1 cellular context compared by ENCODE assay signal in the genomic region with DNA sequence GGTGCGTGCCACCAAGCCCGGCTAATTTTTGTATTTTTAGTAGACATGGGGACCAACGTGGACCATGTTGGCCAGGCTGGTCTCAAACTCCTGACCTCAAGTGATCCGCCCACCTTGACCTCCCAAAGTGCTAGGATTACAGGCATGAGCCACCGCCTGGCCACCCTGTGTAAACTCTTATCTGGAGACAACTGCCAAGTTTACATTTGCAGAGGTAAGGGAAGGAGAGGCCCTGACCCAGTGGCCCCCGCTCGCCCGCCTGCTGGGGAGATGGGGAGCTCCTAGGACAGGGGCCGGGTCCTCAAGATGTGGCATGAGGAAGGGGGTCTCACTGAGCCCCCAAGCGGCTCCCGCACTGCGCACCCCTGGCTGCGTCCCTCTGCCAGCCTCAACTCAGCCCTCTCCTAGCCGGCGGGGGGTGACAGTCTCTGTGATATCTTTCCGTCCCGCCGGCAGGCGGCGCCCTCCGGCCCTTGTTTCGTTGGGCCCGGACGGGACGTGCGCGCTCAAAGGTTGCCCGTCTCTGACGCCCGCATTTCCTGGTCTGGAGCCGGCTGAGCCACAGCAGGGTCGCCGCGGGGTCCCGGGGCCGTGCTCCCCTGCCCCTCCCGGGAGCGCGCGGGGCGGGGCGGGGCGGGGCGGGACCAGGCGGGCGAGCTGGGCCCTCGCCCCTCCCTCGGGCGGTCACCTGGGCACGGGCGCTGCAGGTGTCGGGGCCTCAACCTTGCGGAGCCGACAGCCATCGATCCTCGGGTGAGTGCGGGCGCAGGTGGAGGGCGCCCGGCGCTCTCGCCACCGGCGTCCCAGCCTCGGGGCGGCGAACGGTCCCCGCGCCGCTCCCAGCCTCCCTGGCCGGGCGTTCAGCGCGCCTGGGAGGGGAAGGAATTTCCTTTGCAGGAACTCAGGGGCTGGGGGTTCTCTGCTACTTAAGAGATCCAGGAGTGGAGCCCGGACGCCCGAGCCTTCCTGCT.
TF ChIP-seq lines count a peak whose summit lies in the region.

A gene with protein sequence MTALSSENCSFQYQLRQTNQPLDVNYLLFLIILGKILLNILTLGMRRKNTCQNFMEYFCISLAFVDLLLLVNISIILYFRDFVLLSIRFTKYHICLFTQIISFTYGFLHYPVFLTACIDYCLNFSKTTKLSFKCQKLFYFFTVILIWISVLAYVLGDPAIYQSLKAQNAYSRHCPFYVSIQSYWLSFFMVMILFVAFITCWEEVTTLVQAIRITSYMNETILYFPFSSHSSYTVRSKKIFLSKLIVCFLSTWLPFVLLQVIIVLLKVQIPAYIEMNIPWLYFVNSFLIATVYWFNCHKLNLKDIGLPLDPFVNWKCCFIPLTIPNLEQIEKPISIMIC (plus strand): TSS at position 533 of the 971 bp plus-strand sequence. CDS start 45,978 bp downstream, outside the sequence.

TF ChIP-seq in HCT116, 20 proteins besides CTCF, POLR2A, EP300 and RAD21 (continued from another document):
- TF ChIP-seq, protein P1, sequence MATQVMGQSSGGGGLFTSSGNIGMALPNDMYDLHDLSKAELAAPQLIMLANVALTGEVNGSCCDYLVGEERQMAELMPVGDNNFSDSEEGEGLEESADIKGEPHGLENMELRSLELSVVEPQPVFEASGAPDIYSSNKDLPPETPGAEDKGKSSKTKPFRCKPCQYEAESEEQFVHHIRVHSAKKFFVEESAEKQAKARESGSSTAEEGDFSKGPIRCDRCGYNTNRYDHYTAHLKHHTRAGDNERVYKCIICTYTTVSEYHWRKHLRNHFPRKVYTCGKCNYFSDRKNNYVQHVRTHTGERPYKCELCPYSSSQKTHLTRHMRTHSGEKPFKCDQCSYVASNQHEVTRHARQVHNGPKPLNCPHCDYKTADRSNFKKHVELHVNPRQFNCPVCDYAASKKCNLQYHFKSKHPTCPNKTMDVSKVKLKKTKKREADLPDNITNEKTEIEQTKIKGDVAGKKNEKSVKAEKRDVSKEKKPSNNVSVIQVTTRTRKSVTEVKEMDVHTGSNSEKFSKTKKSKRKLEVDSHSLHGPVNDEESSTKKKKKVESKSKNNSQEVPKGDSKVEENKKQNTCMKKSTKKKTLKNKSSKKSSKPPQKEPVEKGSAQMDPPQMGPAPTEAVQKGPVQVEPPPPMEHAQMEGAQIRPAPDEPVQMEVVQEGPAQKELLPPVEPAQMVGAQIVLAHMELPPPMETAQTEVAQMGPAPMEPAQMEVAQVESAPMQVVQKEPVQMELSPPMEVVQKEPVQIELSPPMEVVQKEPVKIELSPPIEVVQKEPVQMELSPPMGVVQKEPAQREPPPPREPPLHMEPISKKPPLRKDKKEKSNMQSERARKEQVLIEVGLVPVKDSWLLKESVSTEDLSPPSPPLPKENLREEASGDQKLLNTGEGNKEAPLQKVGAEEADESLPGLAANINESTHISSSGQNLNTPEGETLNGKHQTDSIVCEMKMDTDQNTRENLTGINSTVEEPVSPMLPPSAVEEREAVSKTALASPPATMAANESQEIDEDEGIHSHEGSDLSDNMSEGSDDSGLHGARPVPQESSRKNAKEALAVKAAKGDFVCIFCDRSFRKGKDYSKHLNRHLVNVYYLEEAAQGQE (IDR thresholded peaks at IDR 0.05; ENCODE audit: low read depth): no peak
- TF ChIP-seq POLR2AphosphoS5 (IDR thresholded peaks at IDR 0.05; ENCODE audit: low read depth, low read length): peak; percentile 46
- no peak for TF ChIP-seq TCF7L2 (IDR thresholded peaks at IDR 0.05; ENCODE audit: borderline replicate concordance, extremely low read depth, insufficient read depth, insufficient read length)
- TF ChIP-seq, protein P2, sequence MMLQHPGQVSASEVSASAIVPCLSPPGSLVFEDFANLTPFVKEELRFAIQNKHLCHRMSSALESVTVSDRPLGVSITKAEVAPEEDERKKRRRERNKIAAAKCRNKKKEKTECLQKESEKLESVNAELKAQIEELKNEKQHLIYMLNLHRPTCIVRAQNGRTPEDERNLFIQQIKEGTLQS (IDR thresholded peaks at IDR 0.05): no peak
- peak; percentile 56; the same call in 1 of the 2 replicates for TF ChIP-seq EGR1 (IDR thresholded peaks at IDR 0.05; ENCODE audit: low read depth)
- TF ChIP-seq, protein P3, sequence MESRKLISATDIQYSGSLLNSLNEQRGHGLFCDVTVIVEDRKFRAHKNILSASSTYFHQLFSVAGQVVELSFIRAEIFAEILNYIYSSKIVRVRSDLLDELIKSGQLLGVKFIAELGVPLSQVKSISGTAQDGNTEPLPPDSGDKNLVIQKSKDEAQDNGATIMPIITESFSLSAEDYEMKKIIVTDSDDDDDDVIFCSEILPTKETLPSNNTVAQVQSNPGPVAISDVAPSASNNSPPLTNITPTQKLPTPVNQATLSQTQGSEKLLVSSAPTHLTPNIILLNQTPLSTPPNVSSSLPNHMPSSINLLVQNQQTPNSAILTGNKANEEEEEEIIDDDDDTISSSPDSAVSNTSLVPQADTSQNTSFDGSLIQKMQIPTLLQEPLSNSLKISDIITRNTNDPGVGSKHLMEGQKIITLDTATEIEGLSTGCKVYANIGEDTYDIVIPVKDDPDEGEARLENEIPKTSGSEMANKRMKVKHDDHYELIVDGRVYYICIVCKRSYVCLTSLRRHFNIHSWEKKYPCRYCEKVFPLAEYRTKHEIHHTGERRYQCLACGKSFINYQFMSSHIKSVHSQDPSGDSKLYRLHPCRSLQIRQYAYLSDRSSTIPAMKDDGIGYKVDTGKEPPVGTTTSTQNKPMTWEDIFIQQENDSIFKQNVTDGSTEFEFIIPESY (IDR thresholded peaks at IDR 0.05; ENCODE audit: extremely low read depth, insufficient replicate concordance, low read length): peak; percentile 23
- peak; percentile 30; the same call in 1 of the 2 replicates for TF ChIP-seq ZFX (IDR thresholded peaks at IDR 0.05)
- TF ChIP-seq, protein P4, sequence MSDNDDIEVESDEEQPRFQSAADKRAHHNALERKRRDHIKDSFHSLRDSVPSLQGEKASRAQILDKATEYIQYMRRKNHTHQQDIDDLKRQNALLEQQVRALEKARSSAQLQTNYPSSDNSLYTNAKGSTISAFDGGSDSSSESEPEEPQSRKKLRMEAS (IDR thresholded peaks at IDR 0.05): peak; percentile 57
- no peak for TF ChIP-seq SP1 (IDR thresholded peaks at IDR 0.05; ENCODE audit: low read depth)
- TF ChIP-seq EZH2 (IDR thresholded peaks at IDR 0.05): no peak
- TF ChIP-seq SRF (IDR thresholded peaks at IDR 0.05; ENCODE audit: low read depth): no peak
- no peak for TF ChIP-seq YY1 (IDR thresholded peaks at IDR 0.05; ENCODE audit: extremely low read depth, insufficient replicate concordance, low read depth, low read length)
- no peak for TF ChIP-seq EZH2phosphoT487 (IDR thresholded peaks at IDR 0.05; ENCODE audit: borderline replicate concordance)
- TF ChIP-seq SIN3A (IDR thresholded peaks at IDR 0.05; ENCODE audit: low read depth): no peak
